In the genomic region with DNA sequence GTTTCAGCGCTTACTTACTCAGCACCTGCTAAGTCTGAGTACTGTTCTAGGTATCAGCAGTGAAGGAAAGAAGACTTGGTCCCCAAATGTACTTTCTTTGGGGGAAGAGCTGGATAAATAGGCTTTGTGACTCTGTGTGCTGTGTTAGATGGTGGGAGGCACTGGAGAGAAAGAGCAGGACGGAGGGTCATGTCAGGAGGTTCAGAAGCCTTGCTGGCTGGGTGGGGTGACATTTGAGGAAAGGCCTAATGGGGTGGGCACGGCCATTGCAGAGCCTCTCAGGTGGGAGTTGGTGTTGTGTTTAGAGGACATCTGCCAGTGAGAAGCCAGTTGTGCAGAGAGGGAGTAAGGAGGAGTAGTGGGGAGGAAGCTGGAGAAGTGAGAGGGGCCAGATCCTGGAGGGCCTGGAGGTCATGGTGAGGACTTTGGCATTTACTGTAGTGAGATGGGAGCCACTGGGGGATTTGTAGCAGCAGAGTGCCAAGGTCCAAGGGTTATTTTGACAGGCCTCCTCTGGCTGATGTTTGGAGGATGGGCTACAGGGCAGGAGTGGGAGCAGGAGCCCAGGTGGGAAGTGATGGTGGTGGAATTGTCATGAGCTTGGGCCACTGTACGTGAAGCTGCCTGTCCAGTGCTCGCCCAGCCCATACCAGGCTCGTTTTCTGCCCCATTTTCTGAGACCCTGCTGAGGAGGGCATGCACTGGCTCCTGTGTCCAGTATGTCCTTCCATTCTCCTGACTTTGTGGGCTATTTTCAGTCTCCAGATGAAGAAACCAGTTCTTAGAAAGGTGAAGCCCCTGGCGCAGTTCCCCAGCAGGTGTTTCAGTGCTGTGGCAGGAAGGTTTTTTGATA, we compare ENCODE assay signal across 1 cellular context.
TF ChIP-seq lines count a peak whose summit lies in the region.

No MANE protein-coding gene starts in this region.

TF ChIP-seq in liver, 16 proteins besides CTCF, POLR2A, EP300 and RAD21 (continued from another document):
- peak; percentile 95 for TF ChIP-seq HNF4G (IDR thresholded peaks at IDR 0.05)
